Comparison of ENCODE assay signal across 29 cellular contexts in the genomic region with DNA sequence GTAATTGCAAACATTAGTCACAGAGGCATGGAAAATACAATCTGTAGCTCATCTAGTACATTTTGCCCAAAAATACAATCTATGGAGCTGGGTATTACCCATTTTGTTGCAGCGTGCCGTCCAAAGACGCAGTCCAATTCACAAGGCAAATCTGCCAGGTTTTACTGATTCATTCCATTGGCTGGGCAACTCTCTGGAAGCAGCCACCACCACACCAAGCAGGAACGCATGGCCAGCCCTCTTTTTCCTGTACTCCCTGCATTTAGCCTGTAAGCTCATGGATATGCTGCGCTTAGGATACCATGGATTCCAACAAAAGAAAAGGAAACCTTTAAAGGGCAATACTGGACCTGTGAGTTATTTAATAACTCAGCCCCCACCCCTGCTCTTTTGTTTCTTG.
"Had no signal": no experiment of that assay in that cellular context is flagged by ENCODE, and none has a peak within 500 bp of the region (broad histone marks: within the 10 kb centered on the region; RNA-seq: fewer than 3 reads in every experiment).

No MANE protein-coding gene starts in this region.

- H3K9me3 ChIP-seq: gastroesophageal sphincter had no signal

- H3K27ac Mint-ChIP-seq: activated B cell treated with CpG ODN at 0.5 μM for 24 hours; activated CD8-positive, alpha-beta T cell treated with anti-CD3 and anti-CD28 coated beads for 36 hours; activated naive CD8-positive, alpha-beta T cell; activated T-helper 17 cell treated with anti-CD3 and anti-CD28 coated beads, Interleukin-2, amount 50 U/mL, for 72 hours; dendritic cell treated with granulocyte-macrophage colony-stimulating factor and Interleukin-4, amounts not matched to agents 40 ng/mL and 50 ng/mL, for 4 days; endodermal cell; T-helper 17 cell; T-helper 2 cell treated with Interferon-gamma antibody and Interleukin-4, amounts not matched to agents 5 μg/mL and 100 μg/mL, for 36 hours had no signal

- H3K36me3 Mint-ChIP-seq: activated naive CD8-positive, alpha-beta T cell had no signal

- H3K9me3 Mint-ChIP-seq: activated B cell treated with CpG ODN at 0.5 μM for 24 hours; activated CD8-positive, alpha-beta T cell treated with anti-CD3 and anti-CD28 coated beads for 36 hours; activated T-cell treated with anti-CD3 and anti-CD28 coated beads, Interleukin-2, amount 50 U/mL, for 4 hours; activated T-helper 17 cell treated with anti-CD3 and anti-CD28 coated beads, Interleukin-2, amount 50 U/mL, for 72 hours; dendritic cell treated with granulocyte-macrophage colony-stimulating factor and Interleukin-4, amounts not matched to agents 40 ng/mL and 50 ng/mL, for 4 days; endodermal cell; T-helper 2 cell treated with Interferon-gamma antibody and Interleukin-4, amounts not matched to agents 5 μg/mL and 100 μg/mL, for 36 hours had no signal

- H3K4me1 Mint-ChIP-seq: activated B cell treated with CpG ODN at 0.5 μM for 24 hours; activated T-helper 17 cell treated with anti-CD3 and anti-CD28 coated beads, Interleukin-2, amount 50 U/mL, for 72 hours; central memory CD8-positive, alpha-beta T cell had no signal

- H3K27ac ChIP-seq: brain microvascular endothelial cell, coronary artery, foreskin keratinocyte, WERI-Rb-1 had no signal

- H3K4me3 ChIP-seq: coronary artery, gastroesophageal sphincter had no signal

- DNase-seq: activated B cell treated with CpG ODN at 0.5 μM for 24 hours; activated CD4-positive, alpha-beta T cell treated with anti-CD3 and anti-CD28 coated beads for 48 hours; activated CD4-positive, alpha-beta T cell treated with anti-CD3 and anti-CD28 coated beads, Interleukin-2, amount 50 U/mL, for 1 hour; activated CD4-positive, alpha-beta T cell treated with anti-CD3 and anti-CD28 coated beads, Interleukin-2, amount 50 U/mL, for 48 hours; activated CD8-positive, alpha-beta memory T cell treated with anti-CD3 and anti-CD28 coated beads for 24 hours; activated CD8-positive, alpha-beta T cell treated with anti-CD3 and anti-CD28 coated beads for 36 hours; activated effector memory CD4-positive, alpha-beta T cell treated with Interleukin-2 at 50 U/mL for 16 hours; activated gamma-delta T cell treated with Interleukin-2 at 50 U/mL for 16 hours; activated naive CD4-positive, alpha-beta T cell treated with anti-CD3 and anti-CD28 coated beads, Interleukin-2, amount 50 U/mL, for 16 hours; activated naive CD4-positive, alpha-beta T cell treated with Interleukin-2 at 50 U/mL for 16 hours; activated T-cell treated with anti-CD3 and anti-CD28 coated beads, Interleukin-2, amount 50 U/mL, for 4 hours; amniotic stem cell; brain microvascular endothelial cell; effector memory CD4-positive, alpha-beta T cell; endodermal cell; foreskin keratinocyte; T-helper 17 cell; T1000; WERI-Rb-1 had no signal

- H3K36me3 ChIP-seq: brain microvascular endothelial cell, gastroesophageal sphincter, WERI-Rb-1 had no signal

- FAIRE-seq: astrocyte had no signal

- ATAC-seq: activated CD4-positive, CD25-positive, alpha-beta regulatory T cell treated with anti-CD3 and anti-CD28 coated beads, Interleukin-2, amount 50 U/mL, for 24 hours; activated T-helper 17 cell treated with anti-CD3 and anti-CD28 coated beads, Interleukin-2, amount 50 U/mL, for 72 hours; esophagus mucosa; foreskin keratinocyte; gastroesophageal sphincter; T-helper 17 cell had no signal

- H3K27me3 ChIP-seq: brain microvascular endothelial cell, foreskin keratinocyte, gastroesophageal sphincter had no signal

- H3K4me3 Mint-ChIP-seq: activated B cell treated with CpG ODN at 0.5 μM for 24 hours; activated CD8-positive, alpha-beta T cell treated with anti-CD3 and anti-CD28 coated beads for 36 hours; activated naive CD8-positive, alpha-beta T cell; activated T-cell treated with anti-CD3 and anti-CD28 coated beads, Interleukin-2, amount 50 U/mL, for 4 hours; activated T-helper 17 cell treated with anti-CD3 and anti-CD28 coated beads, Interleukin-2, amount 50 U/mL, for 72 hours; central memory CD8-positive, alpha-beta T cell; dendritic cell treated with granulocyte-macrophage colony-stimulating factor and Interleukin-4, amounts not matched to agents 40 ng/mL and 50 ng/mL, for 4 days; endodermal cell; T-helper 17 cell; T-helper 2 cell treated with Interferon-gamma antibody and Interleukin-4, amounts not matched to agents 5 μg/mL and 100 μg/mL, for 36 hours had no signal
